ENCODE assay signal across 8 cellular contexts in genomic region chr14:50047274-50047676, GRCh38.
DNase-seq lines count a peak whose midpoint lies in the region; ATAC-seq, FAIRE-seq and TF ChIP-seq lines count a peak whose summit lies in the region.

No MANE protein-coding gene starts in this region.

- H3K36me3 ChIP-seq in BLaER1 (no peaks in the 10 kb centered on the region), body of pancreas (replicated peaks in 1 of 2; ENCODE audit: insufficient read depth in 1 of 2, low read depth in 2 of 2) (no peaks in the 10 kb centered on the region), rectal smooth muscle tissue (ENCODE audit: control insufficient read depth, insufficient read depth, low read length) (no peaks in the 10 kb centered on the region), ovary (no peaks in the 10 kb centered on the region)

- H3K4me3 Mint-ChIP-seq in CD4-positive, alpha-beta T cell: no peak overlapping the region

- H3K27ac ChIP-seq in BLaER1: no peak overlapping the region
- H3K27ac ChIP-seq in body of pancreas: peak overlapping the region in 3 of 4 donors; percentile 62 to 81 (median 76)
- H3K27ac ChIP-seq in rectal smooth muscle tissue (ENCODE audit: low read depth, low read length): no peak overlapping the region
- H3K27ac ChIP-seq in ovary: no peak overlapping the region
- H3K27ac ChIP-seq in CD4-positive, alpha-beta T cell (ENCODE audit: low read depth, low read length): no peak overlapping the region

- no peaks in the 10 kb centered on the region for H3K27me3 ChIP-seq in BLaER1
- H3K27me3 ChIP-seq in body of pancreas: no peaks in the 10 kb centered on the region
- no peaks in the 10 kb centered on the region for H3K27me3 ChIP-seq in rectal smooth muscle tissue (ENCODE audit: control insufficient read depth, insufficient read depth, low read length)
- no peaks in the 10 kb centered on the region for H3K27me3 ChIP-seq in ovary
- no peaks in the 10 kb centered on the region for H3K27me3 ChIP-seq in CD4-positive, alpha-beta T cell (ENCODE audit: control insufficient read depth, insufficient read depth, low read length)

- peak overlapping the region; percentile 40 for H3K4me2 ChIP-seq in BLaER1

- POLR2A ChIA-PET in CD4-positive, alpha-beta T cell (lab: Charles Lee): interaction anchor here (0.6 to 1.6 kb wide), 3 partner anchors 15 to 117 kb away, joined by 3 to 4 read pairs (median 3); no protein-coding TSS in a partner anchor

- H3K4me1 ChIP-seq in BLaER1: peaks cover 39% of the 10 kb centered on the region
- peaks cover 39% of the 10 kb centered on the region for H3K4me1 ChIP-seq in body of pancreas
- H3K4me1 ChIP-seq in rectal smooth muscle tissue (ENCODE audit: control insufficient read depth, insufficient read depth, low read length): peaks cover 14% of the 10 kb centered on the region
- H3K4me1 ChIP-seq in ovary (ENCODE audit: insufficient read depth): no peaks in the 10 kb centered on the region

- no peaks in the 10 kb centered on the region for H3K27me3 Mint-ChIP-seq in CD4-positive, alpha-beta T cell

- no peak for TF ChIP-seq POLR2A in body of pancreas (IDR thresholded peaks at IDR 0.05)
- TF ChIP-seq POLR2A in ovary (IDR thresholded peaks at IDR 0.05): no peak

- intact Hi-C loops in body of pancreas (cut with DNase I) (no loop called here), ovary (cut with DNase I) (no loop called here)
- intact Hi-C loops in CD4-positive, alpha-beta T cell (cut with DNase I, micrococcal nuclease): no loop called here

- H4K20me1 ChIP-seq in BLaER1: no peaks in the 10 kb centered on the region

- ATAC-seq in HG03354 (IDR thresholded peaks at IDR 0.05; ENCODE audit: poor library complexity, severe bottlenecking, unreplicated experiment) (peak; percentile 72), body of pancreas (peak; percentile 23)
- no peak for ATAC-seq in CD4-positive, alpha-beta T cell (ENCODE audit: poor library complexity)

- CTCF ChIA-PET in CD4-positive, alpha-beta T cell (lab: Charles Lee): interaction anchor here (1.4 kb wide), 1 partner anchor 185 kb away, joined by 4 read pairs; no protein-coding TSS in a partner anchor

- TF ChIP-seq CTCF in body of pancreas (IDR thresholded peaks at IDR 0.05): no peak
- no peak for TF ChIP-seq CTCF in ovary (IDR thresholded peaks at IDR 0.05)
- TF ChIP-seq CTCF in CD4-positive, alpha-beta T cell (IDR thresholded peaks at IDR 0.05): no peak

- DNase-seq in GM19239 (ENCODE audit: insufficient read length, low spot score) (peak; percentile 80), body of pancreas (peak in 3 of 4 donors; percentile 15 to 52 (median 21)), ovary (no peak), HK-2 (ENCODE audit: unreplicated experiment) (no peak)
- DNase-seq in CD4-positive, alpha-beta T cell: no peak

- TF ChIP-seq EP300 in ovary (IDR thresholded peaks at IDR 0.05): no peak

- peaks cover 35% of the 10 kb centered on the region for H3K36me3 Mint-ChIP-seq in CD4-positive, alpha-beta T cell (ENCODE audit: low read depth)

- H3K27ac Mint-ChIP-seq in CD4-positive, alpha-beta T cell: no peak overlapping the region

- H3K4me3 ChIP-seq in BLaER1: no peak overlapping the region
- no peak overlapping the region for H3K4me3 ChIP-seq in body of pancreas
- H3K4me3 ChIP-seq in rectal smooth muscle tissue (ENCODE audit: low read length): peak overlapping the region; percentile 5
- H3K4me3 ChIP-seq in ovary: no peak overlapping the region

- peak; percentile 100 for FAIRE-seq in GM19239 (lab: Jason Lieb, UNC)

- H3K4me1 Mint-ChIP-seq in CD4-positive, alpha-beta T cell (ENCODE audit: low read depth): peaks cover 45% of the 10 kb centered on the region

- no peaks in the 10 kb centered on the region for H3K9me3 Mint-ChIP-seq in CD4-positive, alpha-beta T cell

- no peak overlapping the region for H3K9ac ChIP-seq in BLaER1
- H3K9ac ChIP-seq in rectal smooth muscle tissue (ENCODE audit: low read length): no peak overlapping the region

- H3K9me3 ChIP-seq in BLaER1 (peaks cover 4% of the 10 kb centered on the region; the same call in 1 of the 2 replicates), body of pancreas (no peaks in the 10 kb centered on the region), ovary (no peaks in the 10 kb centered on the region)
- H3K9me3 ChIP-seq in CD4-positive, alpha-beta T cell (ENCODE audit: control insufficient read depth, low read length): no peaks in the 10 kb centered on the region

Comparison
In these comparisons a context has a peak if more than half of its experiments do, and no peak if none do; other contexts are left out.
1. H3K27ac ChIP-seq: peak in body of pancreas (3 of 4); none in BLaER1 (single experiment), rectal smooth muscle tissue (single experiment), ovary (0 of 2) and CD4-positive, alpha-beta T cell (single experiment).
2. DNase-seq: peak in GM19239 (single experiment) and body of pancreas (3 of 4); none in ovary (0 of 5), HK-2 (single experiment) and CD4-positive, alpha-beta T cell (0 of 10).